27 cellular contexts compared by ENCODE assay signal in genomic region chr13:75180805-75181455, GRCh38.
DNase-seq lines count a peak whose midpoint lies in the region; ATAC-seq and TF ChIP-seq lines count a peak whose summit lies in the region.
"Had no signal": no experiment of that assay in that cellular context is flagged by ENCODE, and none has a peak within 500 bp of the region (broad histone marks: within the 10 kb centered on the region; RNA-seq: fewer than 3 reads in every experiment).

No MANE protein-coding gene starts in this region.

- H3K27me3 Mint-ChIP-seq in nephron (ENCODE audit: low read depth): no peaks in the 10 kb centered on the region
- H3K27me3 Mint-ChIP-seq: activated CD4-positive, alpha-beta T cell treated with anti-CD3 and anti-CD28 coated beads, Interleukin-2, amount 10 ng/mL, durations not matched to agents 7 days and 5 days had no signal

- no peak overlapping the region for H3K4me3 ChIP-seq in RWPE2 (ENCODE audit: severe bottlenecking)
- no peak overlapping the region for H3K4me3 ChIP-seq in epithelial cell of esophagus (ENCODE audit: low read length)
- H3K4me3 ChIP-seq: esophagus squamous epithelium, hepatocyte, tibial nerve had no signal

- H3K9me3 ChIP-seq in RWPE2 (ENCODE audit: severe bottlenecking): no peaks in the 10 kb centered on the region

- peaks cover 23% of the 10 kb centered on the region for H3K4me1 Mint-ChIP-seq in nephron
- H3K4me1 Mint-ChIP-seq: activated CD4-positive, alpha-beta T cell treated with anti-CD3 and anti-CD28 coated beads, Interleukin-2, amount 10 ng/mL, durations not matched to agents 7 days and 5 days; naive B cell had no signal

- TF ChIP-seq CTCF in RWPE2 (IDR thresholded peaks at IDR 0.05; ENCODE audit: poor library complexity, severe bottlenecking) (no peak), epithelial cell of esophagus (IDR thresholded peaks at IDR 0.05; ENCODE audit: insufficient read depth, low read depth, low read length, missing control alignments) (no peak), nephron (IDR thresholded peaks at IDR 0.05; ENCODE audit: unreplicated experiment in 3 of 3) (no peak)

- no peaks in the 10 kb centered on the region for H3K27me3 ChIP-seq in RWPE2 (ENCODE audit: insufficient read depth, poor library complexity, severe bottlenecking)
- H3K27me3 ChIP-seq: esophagus squamous epithelium, hepatocyte, tibial nerve had no signal

- H3K4me1 ChIP-seq in RWPE2 (ENCODE audit: insufficient read depth, poor library complexity, severe bottlenecking): peaks cover 19% of the 10 kb centered on the region
- H3K4me1 ChIP-seq: esophagus squamous epithelium, tibial nerve had no signal

- H3K4me3 Mint-ChIP-seq in nephron: no peak overlapping the region
- H3K4me3 Mint-ChIP-seq: activated CD4-positive, alpha-beta T cell treated with anti-CD3 and anti-CD28 coated beads, Interleukin-2, amount 10 ng/mL, durations not matched to agents 7 days and 5 days; naive B cell had no signal

- H3K36me3 Mint-ChIP-seq in nephron (ENCODE audit: low read depth): peaks cover 9% of the 10 kb centered on the region

- DNase-seq in EH (ENCODE audit: low read depth) (peak; percentile 86), RWPE2 (ENCODE audit: low spot score) (no peak), epithelial cell of esophagus (ENCODE audit: low read depth) (peak; percentile 53), KG1 (lab: John Stamatoyannopoulos, UW) (no peak), NCI-H1092 treated with DMSO at 0.1 percent for 48 hours (lab: John Stamatoyannopoulos, UW) (no peak), NCI-H1105 (lab: John Stamatoyannopoulos, UW) (no peak)
- DNase-seq: activated CD4-positive, alpha-beta T cell treated with anti-CD3 and anti-CD28 coated beads, Interleukin-2, amount 10 ng/mL, durations not matched to agents 7 days and 5 days; activated CD8-positive, alpha-beta memory T cell treated with anti-CD3 and anti-CD28 coated beads, Interleukin-2, amount 50 U/mL, for 4 hours; activated gamma-delta T cell; AML-193; amniotic stem cell; effector CD8-positive, alpha-beta T cell; esophagus squamous epithelium; H7; islet precursor cell; mammary epithelial cell; MV-4-11; naive B cell; NCI-H2081 treated with DMSO at 0.1 percent for 48 hours; NCI-H524; SHP77; stimulated activated CD4-positive, alpha-beta T cell treated with anti-CD3 and anti-CD28 coated beads, Interleukin-1b, Interleukin-23, amount 100 ng/mL, for 48 hours; stimulated activated naive CD4-positive, alpha-beta T cell treated with Interleukin-2 at 50 U/mL for 16 hours had no signal

- no peaks in the 10 kb centered on the region for H3K36me3 ChIP-seq in RWPE2 (ENCODE audit: low read depth)
- H3K36me3 ChIP-seq: esophagus squamous epithelium, tibial nerve had no signal

- H3K27ac ChIP-seq in RWPE2 (ENCODE audit: poor library complexity, severe bottlenecking): peak overlapping the region; percentile 60
- H3K27ac ChIP-seq: esophagus squamous epithelium, hepatocyte, tibial nerve had no signal

- H3K9me3 Mint-ChIP-seq in nephron: peaks cover 27% of the 10 kb centered on the region

- peak overlapping the region in 2 of 3 experiments; percentile 37 to 58 for H3K27ac Mint-ChIP-seq in nephron
- H3K27ac Mint-ChIP-seq: activated CD4-positive, alpha-beta T cell treated with anti-CD3 and anti-CD28 coated beads, Interleukin-2, amount 10 ng/mL, durations not matched to agents 7 days and 5 days; naive B cell had no signal

- ATAC-seq in RWPE2 (ENCODE audit: low read depth) (peak; percentile 78), GM18519 (IDR thresholded peaks at IDR 0.05; ENCODE audit: low FRiP score, unreplicated experiment) (no peak)

Comparison
In these comparisons a context has a peak if more than half of its experiments do, and no peak if none do; other contexts are left out.
1. DNase-seq: peak in EH (single experiment) and epithelial cell of esophagus (single experiment); none in RWPE2 (single experiment), KG1 (single experiment), NCI-H1092 treated with DMSO at 0.1 percent for 48 hours (single experiment) and NCI-H1105 (single experiment).